Comparison of ENCODE assay signal across 21 cellular contexts in genomic region chr1:208090776-208091291, GRCh38.
DNase-seq lines count a peak whose midpoint lies in the region; TF ChIP-seq lines count a peak whose summit lies in the region.
"Had no signal": no experiment of that assay in that cellular context is flagged by ENCODE, and none has a peak within 500 bp of the region (broad histone marks: within the 10 kb centered on the region; RNA-seq: fewer than 3 reads in every experiment).

No MANE protein-coding gene starts in this region.

- H3K36me3 ChIP-seq in SJCRH30 (peaks cover 44% of the 10 kb centered on the region), tibial artery (peaks cover 28 to 38% (median 32%) of the 10 kb centered on the region in 3 donors), uterus (no peaks in the 10 kb centered on the region)

- peaks cover 2% of the 10 kb centered on the region for H3K27me3 Mint-ChIP-seq in dendritic cell treated with granulocyte-macrophage colony-stimulating factor and Interleukin-4, amounts not matched to agents 40 ng/mL and 50 ng/mL, for 4 days
- H3K27me3 Mint-ChIP-seq: central memory CD8-positive, alpha-beta T cell; natural killer cell treated with Interleukin-12 subunit alpha and Interleukin-12 subunit beta and Interleukin-15 and Interleukin-18, amount 100 ng/mL, for 72 hours; T-cell had no signal

- intact Hi-C loops in dendritic cell treated with granulocyte-macrophage colony-stimulating factor and Interleukin-4, amounts not matched to agents 40 ng/mL and 50 ng/mL, for 4 days (cut with micrococcal nuclease) = no loop called here
- intact Hi-C loops in tibial artery (cut with DNase I; ENCODE audit: low total_unique reads) (loop anchor here (10.0 kb wide), 1 partner anchor 66 kb away; no protein-coding TSS in a partner anchor), uterus (cut with DNase I; ENCODE audit: low total_unique reads) (no loop called here)

- H3K9me3 Mint-ChIP-seq in dendritic cell treated with granulocyte-macrophage colony-stimulating factor and Interleukin-4, amounts not matched to agents 40 ng/mL and 50 ng/mL, for 4 days = no peaks in the 10 kb centered on the region
- H3K9me3 Mint-ChIP-seq: activated T-cell treated with anti-CD3 and anti-CD28 coated beads, Interleukin-2, amount 50 U/mL, for 4 hours; CD4-positive, alpha-beta T cell; central memory CD8-positive, alpha-beta T cell; natural killer cell treated with Interleukin-12 subunit alpha and Interleukin-12 subunit beta and Interleukin-15 and Interleukin-18, amount 100 ng/mL, for 72 hours; stimulated activated effector memory CD8-positive, alpha-beta T cell treated with anti-CD3 and anti-CD28 coated beads, Interleukin-12 subunit alpha, Interleukin-12 subunit beta, amount 100 ng/mL, for 72 hours; T-cell had no signal

- H3K36me3 Mint-ChIP-seq in dendritic cell treated with granulocyte-macrophage colony-stimulating factor and Interleukin-4, amounts not matched to agents 40 ng/mL and 50 ng/mL, for 4 days (ENCODE audit: low read depth) = peaks cover 10% of the 10 kb centered on the region
- H3K36me3 Mint-ChIP-seq: natural killer cell treated with Interleukin-12 subunit alpha and Interleukin-12 subunit beta and Interleukin-15 and Interleukin-18, amount 100 ng/mL, for 72 hours; T-cell had no signal

- H3K4me1 ChIP-seq in SJCRH30 (peaks cover 32% of the 10 kb centered on the region), tibial artery (peaks cover 0 to 30% (median 19%) of the 10 kb centered on the region in 4 donors), uterus (no peaks in the 10 kb centered on the region)

- no peak overlapping the region for H3K4me3 ChIP-seq in SJCRH30
- no peak overlapping the region for H3K4me3 ChIP-seq in tibial artery
- no peak overlapping the region for H3K4me3 ChIP-seq in uterus
- H3K4me3 ChIP-seq: suprapubic skin had no signal

- H3K27ac Mint-ChIP-seq in dendritic cell treated with granulocyte-macrophage colony-stimulating factor and Interleukin-4, amounts not matched to agents 40 ng/mL and 50 ng/mL, for 4 days = peak overlapping the region; percentile 71
- H3K27ac Mint-ChIP-seq: CD4-positive, alpha-beta T cell; natural killer cell treated with Interleukin-12 subunit alpha and Interleukin-12 subunit beta and Interleukin-15 and Interleukin-18, amount 100 ng/mL, for 72 hours; stimulated activated effector memory CD8-positive, alpha-beta T cell treated with anti-CD3 and anti-CD28 coated beads, Interleukin-12 subunit alpha, Interleukin-12 subunit beta, amount 100 ng/mL, for 72 hours; T-cell had no signal

- H3K4me3 Mint-ChIP-seq in dendritic cell treated with granulocyte-macrophage colony-stimulating factor and Interleukin-4, amounts not matched to agents 40 ng/mL and 50 ng/mL, for 4 days = no peak overlapping the region
- H3K4me3 Mint-ChIP-seq: activated T-cell treated with anti-CD3 and anti-CD28 coated beads, Interleukin-2, amount 50 U/mL, for 4 hours; CD4-positive, alpha-beta T cell; central memory CD8-positive, alpha-beta T cell; natural killer cell treated with Interleukin-12 subunit alpha and Interleukin-12 subunit beta and Interleukin-15 and Interleukin-18, amount 100 ng/mL, for 72 hours; stimulated activated effector memory CD8-positive, alpha-beta T cell treated with anti-CD3 and anti-CD28 coated beads, Interleukin-12 subunit alpha, Interleukin-12 subunit beta, amount 100 ng/mL, for 72 hours; T-cell had no signal

- peak overlapping the region; percentile 89 for H3K27ac ChIP-seq in SJCRH30
- peak overlapping the region; percentile 35 to 63 for H3K27ac ChIP-seq in tibial artery
- H3K27ac ChIP-seq in uterus = peak overlapping the region in 1 of 2 donors; percentile 48
- H3K27ac ChIP-seq: suprapubic skin had no signal

- peaks cover 39% of the 10 kb centered on the region for H3K4me1 Mint-ChIP-seq in dendritic cell treated with granulocyte-macrophage colony-stimulating factor and Interleukin-4, amounts not matched to agents 40 ng/mL and 50 ng/mL, for 4 days (ENCODE audit: low read depth)

- H3K9me3 ChIP-seq in SJCRH30 (replicated peaks) = no peaks in the 10 kb centered on the region
- no peaks in the 10 kb centered on the region for H3K9me3 ChIP-seq in tibial artery
- no peaks in the 10 kb centered on the region for H3K9me3 ChIP-seq in uterus
- H3K9me3 ChIP-seq: suprapubic skin had no signal

- TF ChIP-seq CTCF in tibial artery (IDR thresholded peaks at IDR 0.05) (no peak), uterus (IDR thresholded peaks at IDR 0.05) (no peak)

- TF ChIP-seq POLR2A in uterus (IDR thresholded peaks at IDR 0.05) = no peak

- H3K27me3 ChIP-seq in SJCRH30 (no peaks in the 10 kb centered on the region), tibial artery (no peaks in the 10 kb centered on the region), uterus (no peaks in the 10 kb centered on the region)
- H3K27me3 ChIP-seq: suprapubic skin had no signal

- DNase-seq in SJCRH30 (peak; percentile 92 to 95), myocyte (ENCODE audit: low read depth) (peak; percentile 57), tibial artery (no peak), H4 (ENCODE audit: low spot score) (no peak), uterus (no peak), Kasumi-1 (lab: John Stamatoyannopoulos, UW) (no peak)
- DNase-seq: activated naive CD4-positive, alpha-beta T cell; activated T-cell treated with anti-CD3 and anti-CD28 coated beads, Interleukin-2, amount 50 U/mL, for 4 hours; CD4-positive, alpha-beta T cell; effector CD8-positive, alpha-beta T cell; midbrain; NCI-H1694; NCI-H2171 treated with DMSO at 0.1 percent for 48 hours; OCI-M1; SHP77 treated with DMSO at 0.1 percent for 48 hours; T-cell had no signal

Comparison
In these comparisons a context has a peak if more than half of its experiments do, and no peak if none do; other contexts are left out.
1. DNase-seq: peak in SJCRH30 (2 of 2) and myocyte (single experiment); none in tibial artery (0 of 2), H4 (single experiment), uterus (0 of 2) and Kasumi-1 (0 of 2).